ENCODE assay signal across 1 cellular context in the genomic region with DNA sequence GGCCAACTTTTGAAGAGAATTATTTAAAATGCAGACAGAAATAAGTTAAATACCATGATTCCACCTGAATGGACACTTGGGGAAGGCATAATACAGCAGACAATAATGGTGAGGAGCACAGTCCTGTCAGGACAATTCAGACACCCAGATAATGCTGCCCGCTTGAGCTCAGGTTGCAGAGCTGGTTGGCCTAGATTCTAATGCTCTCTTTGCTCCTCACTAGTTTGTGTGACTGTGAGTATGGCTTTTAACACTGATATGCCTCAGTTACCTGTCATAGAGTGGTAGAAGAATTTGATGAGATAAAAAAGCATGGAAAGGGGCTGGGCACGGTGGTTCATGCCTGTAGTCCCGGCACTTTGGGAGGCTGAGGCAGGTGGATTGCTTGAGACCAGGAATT.
TF ChIP-seq lines count a peak whose summit lies in the region.

No MANE protein-coding gene starts in this region.

TF ChIP-seq in GM12878, 131 proteins besides CTCF, POLR2A, EP300 and RAD21 (continued from another document):
- TF ChIP-seq, protein P1, sequence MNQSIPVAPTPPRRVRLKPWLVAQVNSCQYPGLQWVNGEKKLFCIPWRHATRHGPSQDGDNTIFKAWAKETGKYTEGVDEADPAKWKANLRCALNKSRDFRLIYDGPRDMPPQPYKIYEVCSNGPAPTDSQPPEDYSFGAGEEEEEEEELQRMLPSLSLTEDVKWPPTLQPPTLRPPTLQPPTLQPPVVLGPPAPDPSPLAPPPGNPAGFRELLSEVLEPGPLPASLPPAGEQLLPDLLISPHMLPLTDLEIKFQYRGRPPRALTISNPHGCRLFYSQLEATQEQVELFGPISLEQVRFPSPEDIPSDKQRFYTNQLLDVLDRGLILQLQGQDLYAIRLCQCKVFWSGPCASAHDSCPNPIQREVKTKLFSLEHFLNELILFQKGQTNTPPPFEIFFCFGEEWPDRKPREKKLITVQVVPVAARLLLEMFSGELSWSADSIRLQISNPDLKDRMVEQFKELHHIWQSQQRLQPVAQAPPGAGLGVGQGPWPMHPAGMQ (IDR thresholded peaks at IDR 0.05; ENCODE audit: borderline replicate concordance), result no peak
- TF ChIP-seq CEBPB (IDR thresholded peaks at IDR 0.05; ENCODE audit: borderline replicate concordance in 1 of 2, low read depth in 2 of 2, low read length in 2 of 2) (no peak), NFYA (IDR thresholded peaks at IDR 0.05; ENCODE audit: borderline replicate concordance, low read depth, low read length) (no peak), MYB (IDR thresholded peaks at IDR 0.05; ENCODE audit: borderline replicate concordance, low read depth, low read length) (no peak)
- TF ChIP-seq, protein P2, sequence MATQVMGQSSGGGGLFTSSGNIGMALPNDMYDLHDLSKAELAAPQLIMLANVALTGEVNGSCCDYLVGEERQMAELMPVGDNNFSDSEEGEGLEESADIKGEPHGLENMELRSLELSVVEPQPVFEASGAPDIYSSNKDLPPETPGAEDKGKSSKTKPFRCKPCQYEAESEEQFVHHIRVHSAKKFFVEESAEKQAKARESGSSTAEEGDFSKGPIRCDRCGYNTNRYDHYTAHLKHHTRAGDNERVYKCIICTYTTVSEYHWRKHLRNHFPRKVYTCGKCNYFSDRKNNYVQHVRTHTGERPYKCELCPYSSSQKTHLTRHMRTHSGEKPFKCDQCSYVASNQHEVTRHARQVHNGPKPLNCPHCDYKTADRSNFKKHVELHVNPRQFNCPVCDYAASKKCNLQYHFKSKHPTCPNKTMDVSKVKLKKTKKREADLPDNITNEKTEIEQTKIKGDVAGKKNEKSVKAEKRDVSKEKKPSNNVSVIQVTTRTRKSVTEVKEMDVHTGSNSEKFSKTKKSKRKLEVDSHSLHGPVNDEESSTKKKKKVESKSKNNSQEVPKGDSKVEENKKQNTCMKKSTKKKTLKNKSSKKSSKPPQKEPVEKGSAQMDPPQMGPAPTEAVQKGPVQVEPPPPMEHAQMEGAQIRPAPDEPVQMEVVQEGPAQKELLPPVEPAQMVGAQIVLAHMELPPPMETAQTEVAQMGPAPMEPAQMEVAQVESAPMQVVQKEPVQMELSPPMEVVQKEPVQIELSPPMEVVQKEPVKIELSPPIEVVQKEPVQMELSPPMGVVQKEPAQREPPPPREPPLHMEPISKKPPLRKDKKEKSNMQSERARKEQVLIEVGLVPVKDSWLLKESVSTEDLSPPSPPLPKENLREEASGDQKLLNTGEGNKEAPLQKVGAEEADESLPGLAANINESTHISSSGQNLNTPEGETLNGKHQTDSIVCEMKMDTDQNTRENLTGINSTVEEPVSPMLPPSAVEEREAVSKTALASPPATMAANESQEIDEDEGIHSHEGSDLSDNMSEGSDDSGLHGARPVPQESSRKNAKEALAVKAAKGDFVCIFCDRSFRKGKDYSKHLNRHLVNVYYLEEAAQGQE (IDR thresholded peaks at IDR 0.05; ENCODE audit: low read depth, low read length), result no peak
